In genomic region chr11:22407899-22408298, GRCh38 we compare ENCODE assay signal across 1 cellular context.
TF ChIP-seq lines count a peak whose summit lies in the region.

No MANE protein-coding gene starts in this region.

TF ChIP-seq in H1, 55 proteins besides CTCF, POLR2A, EP300 and RAD21 (continued from another document):
- TF ChIP-seq, protein P1, sequence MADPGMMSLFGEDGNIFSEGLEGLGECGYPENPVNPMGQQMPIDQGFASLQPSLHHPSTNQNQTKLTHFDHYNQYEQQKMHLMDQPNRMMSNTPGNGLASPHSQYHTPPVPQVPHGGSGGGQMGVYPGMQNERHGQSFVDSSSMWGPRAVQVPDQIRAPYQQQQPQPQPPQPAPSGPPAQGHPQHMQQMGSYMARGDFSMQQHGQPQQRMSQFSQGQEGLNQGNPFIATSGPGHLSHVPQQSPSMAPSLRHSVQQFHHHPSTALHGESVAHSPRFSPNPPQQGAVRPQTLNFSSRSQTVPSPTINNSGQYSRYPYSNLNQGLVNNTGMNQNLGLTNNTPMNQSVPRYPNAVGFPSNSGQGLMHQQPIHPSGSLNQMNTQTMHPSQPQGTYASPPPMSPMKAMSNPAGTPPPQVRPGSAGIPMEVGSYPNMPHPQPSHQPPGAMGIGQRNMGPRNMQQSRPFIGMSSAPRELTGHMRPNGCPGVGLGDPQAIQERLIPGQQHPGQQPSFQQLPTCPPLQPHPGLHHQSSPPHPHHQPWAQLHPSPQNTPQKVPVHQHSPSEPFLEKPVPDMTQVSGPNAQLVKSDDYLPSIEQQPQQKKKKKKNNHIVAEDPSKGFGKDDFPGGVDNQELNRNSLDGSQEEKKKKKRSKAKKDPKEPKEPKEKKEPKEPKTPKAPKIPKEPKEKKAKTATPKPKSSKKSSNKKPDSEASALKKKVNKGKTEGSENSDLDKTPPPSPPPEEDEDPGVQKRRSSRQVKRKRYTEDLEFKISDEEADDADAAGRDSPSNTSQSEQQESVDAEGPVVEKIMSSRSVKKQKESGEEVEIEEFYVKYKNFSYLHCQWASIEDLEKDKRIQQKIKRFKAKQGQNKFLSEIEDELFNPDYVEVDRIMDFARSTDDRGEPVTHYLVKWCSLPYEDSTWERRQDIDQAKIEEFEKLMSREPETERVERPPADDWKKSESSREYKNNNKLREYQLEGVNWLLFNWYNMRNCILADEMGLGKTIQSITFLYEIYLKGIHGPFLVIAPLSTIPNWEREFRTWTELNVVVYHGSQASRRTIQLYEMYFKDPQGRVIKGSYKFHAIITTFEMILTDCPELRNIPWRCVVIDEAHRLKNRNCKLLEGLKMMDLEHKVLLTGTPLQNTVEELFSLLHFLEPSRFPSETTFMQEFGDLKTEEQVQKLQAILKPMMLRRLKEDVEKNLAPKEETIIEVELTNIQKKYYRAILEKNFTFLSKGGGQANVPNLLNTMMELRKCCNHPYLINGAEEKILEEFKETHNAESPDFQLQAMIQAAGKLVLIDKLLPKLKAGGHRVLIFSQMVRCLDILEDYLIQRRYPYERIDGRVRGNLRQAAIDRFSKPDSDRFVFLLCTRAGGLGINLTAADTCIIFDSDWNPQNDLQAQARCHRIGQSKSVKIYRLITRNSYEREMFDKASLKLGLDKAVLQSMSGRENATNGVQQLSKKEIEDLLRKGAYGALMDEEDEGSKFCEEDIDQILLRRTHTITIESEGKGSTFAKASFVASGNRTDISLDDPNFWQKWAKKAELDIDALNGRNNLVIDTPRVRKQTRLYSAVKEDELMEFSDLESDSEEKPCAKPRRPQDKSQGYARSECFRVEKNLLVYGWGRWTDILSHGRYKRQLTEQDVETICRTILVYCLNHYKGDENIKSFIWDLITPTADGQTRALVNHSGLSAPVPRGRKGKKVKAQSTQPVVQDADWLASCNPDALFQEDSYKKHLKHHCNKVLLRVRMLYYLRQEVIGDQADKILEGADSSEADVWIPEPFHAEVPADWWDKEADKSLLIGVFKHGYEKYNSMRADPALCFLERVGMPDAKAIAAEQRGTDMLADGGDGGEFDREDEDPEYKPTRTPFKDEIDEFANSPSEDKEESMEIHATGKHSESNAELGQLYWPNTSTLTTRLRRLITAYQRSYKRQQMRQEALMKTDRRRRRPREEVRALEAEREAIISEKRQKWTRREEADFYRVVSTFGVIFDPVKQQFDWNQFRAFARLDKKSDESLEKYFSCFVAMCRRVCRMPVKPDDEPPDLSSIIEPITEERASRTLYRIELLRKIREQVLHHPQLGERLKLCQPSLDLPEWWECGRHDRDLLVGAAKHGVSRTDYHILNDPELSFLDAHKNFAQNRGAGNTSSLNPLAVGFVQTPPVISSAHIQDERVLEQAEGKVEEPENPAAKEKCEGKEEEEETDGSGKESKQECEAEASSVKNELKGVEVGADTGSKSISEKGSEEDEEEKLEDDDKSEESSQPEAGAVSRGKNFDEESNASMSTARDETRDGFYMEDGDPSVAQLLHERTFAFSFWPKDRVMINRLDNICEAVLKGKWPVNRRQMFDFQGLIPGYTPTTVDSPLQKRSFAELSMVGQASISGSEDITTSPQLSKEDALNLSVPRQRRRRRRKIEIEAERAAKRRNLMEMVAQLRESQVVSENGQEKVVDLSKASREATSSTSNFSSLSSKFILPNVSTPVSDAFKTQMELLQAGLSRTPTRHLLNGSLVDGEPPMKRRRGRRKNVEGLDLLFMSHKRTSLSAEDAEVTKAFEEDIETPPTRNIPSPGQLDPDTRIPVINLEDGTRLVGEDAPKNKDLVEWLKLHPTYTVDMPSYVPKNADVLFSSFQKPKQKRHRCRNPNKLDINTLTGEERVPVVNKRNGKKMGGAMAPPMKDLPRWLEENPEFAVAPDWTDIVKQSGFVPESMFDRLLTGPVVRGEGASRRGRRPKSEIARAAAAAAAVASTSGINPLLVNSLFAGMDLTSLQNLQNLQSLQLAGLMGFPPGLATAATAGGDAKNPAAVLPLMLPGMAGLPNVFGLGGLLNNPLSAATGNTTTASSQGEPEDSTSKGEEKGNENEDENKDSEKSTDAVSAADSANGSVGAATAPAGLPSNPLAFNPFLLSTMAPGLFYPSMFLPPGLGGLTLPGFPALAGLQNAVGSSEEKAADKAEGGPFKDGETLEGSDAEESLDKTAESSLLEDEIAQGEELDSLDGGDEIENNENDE (IDR thresholded peaks at IDR 0.05; ENCODE audit: insufficient replicate concordance, low read length), result no peak
- TF ChIP-seq CEBPB (IDR thresholded peaks at IDR 0.05; ENCODE audit: low read depth, low read length), result no peak
- no peak for TF ChIP-seq HDAC6 (IDR thresholded peaks at IDR 0.05; ENCODE audit: low read depth, low read length)
- no peak for TF ChIP-seq SIRT6 (IDR thresholded peaks at IDR 0.05; ENCODE audit: low read length)
- no peak for TF ChIP-seq GABPA (IDR thresholded peaks at IDR 0.05; ENCODE audit: borderline replicate concordance, insufficient read depth, low read length)
- TF ChIP-seq JUND (IDR thresholded peaks at IDR 0.05; ENCODE audit: low read length), result no peak
- no peak for TF ChIP-seq USF2 (IDR thresholded peaks at IDR 0.05; ENCODE audit: low read length)
- no peak for TF ChIP-seq EZH2 (IDR thresholded peaks at IDR 0.05; ENCODE audit: low read depth, low read length, severe bottlenecking)
- no peak for TF ChIP-seq YY1 (IDR thresholded peaks at IDR 0.05; ENCODE audit: low read depth, low read length)
- no peak for TF ChIP-seq SIN3A (conservative IDR thresholded peaks at IDR 0.05 in 1 of 2, IDR thresholded peaks at IDR 0.05 in 1 of 2; ENCODE audit: low read depth in 1 of 2, low read length in 2 of 2)
- TF ChIP-seq NRF1 (IDR thresholded peaks at IDR 0.05; ENCODE audit: low read depth, low read length), result no peak
- no peak for TF ChIP-seq EGR1 (IDR thresholded peaks at IDR 0.05; ENCODE audit: borderline replicate concordance, low read depth, low read length)
- no peak for TF ChIP-seq CHD1 (IDR thresholded peaks at IDR 0.05; ENCODE audit: low read depth, low read length)
